1 cellular context compared by ENCODE assay signal in the genomic region with DNA sequence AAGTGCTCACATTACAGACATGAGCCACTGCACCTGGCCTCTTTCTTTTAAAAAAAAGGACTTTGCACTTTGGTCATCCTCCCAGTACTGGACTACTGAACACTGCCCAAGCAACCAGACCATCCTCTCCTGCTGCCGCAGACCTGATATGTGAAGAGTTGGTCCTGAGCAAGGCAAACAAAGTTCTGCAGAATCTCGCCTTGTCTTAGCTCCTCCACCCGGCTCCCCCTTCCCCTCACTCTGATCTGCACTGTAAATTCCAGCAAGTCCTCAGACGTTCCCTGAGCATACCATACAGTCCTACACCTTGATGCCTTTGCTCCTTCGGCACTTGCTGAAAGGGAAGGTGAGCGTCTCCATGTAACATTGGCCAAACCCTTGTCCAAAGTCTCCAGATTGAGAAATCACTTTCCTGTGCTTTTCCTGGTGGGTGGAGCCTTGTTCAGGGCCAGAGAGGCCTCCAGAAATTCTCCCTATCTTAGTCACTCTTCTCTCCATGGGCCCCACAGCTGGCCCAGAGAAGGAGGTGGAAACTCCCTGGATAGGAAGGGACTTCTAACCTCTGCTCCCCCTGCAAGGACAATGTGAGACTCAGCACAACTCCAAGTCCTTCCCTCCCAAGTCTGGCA.
A peak's percentile ranks its signal among the peaks of the same experiment; 100 is the strongest.
TF ChIP-seq lines count a peak whose summit lies in the region.

No MANE protein-coding gene starts in this region.

TF ChIP-seq in HepG2, 621 proteins besides CTCF, POLR2A, EP300 and RAD21 (continued from another document and continues in another):
- TF ChIP-seq, protein P1, sequence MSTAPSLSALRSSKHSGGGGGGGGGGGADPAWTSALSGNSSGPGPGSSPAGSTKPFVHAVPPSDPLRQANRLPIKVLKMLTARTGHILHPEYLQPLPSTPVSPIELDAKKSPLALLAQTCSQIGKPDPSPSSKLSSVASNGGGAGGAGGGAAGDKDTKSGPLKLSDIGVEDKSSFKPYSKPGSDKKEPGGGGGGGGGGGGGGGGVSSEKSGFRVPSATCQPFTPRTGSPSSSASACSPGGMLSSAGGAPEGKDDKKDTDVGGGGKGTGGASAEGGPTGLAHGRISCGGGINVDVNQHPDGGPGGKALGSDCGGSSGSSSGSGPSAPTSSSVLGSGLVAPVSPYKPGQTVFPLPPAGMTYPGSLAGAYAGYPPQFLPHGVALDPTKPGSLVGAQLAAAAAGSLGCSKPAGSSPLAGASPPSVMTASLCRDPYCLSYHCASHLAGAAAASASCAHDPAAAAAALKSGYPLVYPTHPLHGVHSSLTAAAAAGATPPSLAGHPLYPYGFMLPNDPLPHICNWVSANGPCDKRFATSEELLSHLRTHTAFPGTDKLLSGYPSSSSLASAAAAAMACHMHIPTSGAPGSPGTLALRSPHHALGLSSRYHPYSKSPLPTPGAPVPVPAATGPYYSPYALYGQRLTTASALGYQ (CRISPR knock-in tag; IDR thresholded peaks at IDR 0.05), result no peak; the same call in 1 of the 2 replicates
- no peak for TF ChIP-seq CCAR2 (optimal IDR thresholded peaks at IDR 0.05; ENCODE audit: low read depth, low read length)
- no peak for TF ChIP-seq SKI (IDR thresholded peaks at IDR 0.05; ENCODE audit: partially characterized antibody)
- TF ChIP-seq, protein P2, sequence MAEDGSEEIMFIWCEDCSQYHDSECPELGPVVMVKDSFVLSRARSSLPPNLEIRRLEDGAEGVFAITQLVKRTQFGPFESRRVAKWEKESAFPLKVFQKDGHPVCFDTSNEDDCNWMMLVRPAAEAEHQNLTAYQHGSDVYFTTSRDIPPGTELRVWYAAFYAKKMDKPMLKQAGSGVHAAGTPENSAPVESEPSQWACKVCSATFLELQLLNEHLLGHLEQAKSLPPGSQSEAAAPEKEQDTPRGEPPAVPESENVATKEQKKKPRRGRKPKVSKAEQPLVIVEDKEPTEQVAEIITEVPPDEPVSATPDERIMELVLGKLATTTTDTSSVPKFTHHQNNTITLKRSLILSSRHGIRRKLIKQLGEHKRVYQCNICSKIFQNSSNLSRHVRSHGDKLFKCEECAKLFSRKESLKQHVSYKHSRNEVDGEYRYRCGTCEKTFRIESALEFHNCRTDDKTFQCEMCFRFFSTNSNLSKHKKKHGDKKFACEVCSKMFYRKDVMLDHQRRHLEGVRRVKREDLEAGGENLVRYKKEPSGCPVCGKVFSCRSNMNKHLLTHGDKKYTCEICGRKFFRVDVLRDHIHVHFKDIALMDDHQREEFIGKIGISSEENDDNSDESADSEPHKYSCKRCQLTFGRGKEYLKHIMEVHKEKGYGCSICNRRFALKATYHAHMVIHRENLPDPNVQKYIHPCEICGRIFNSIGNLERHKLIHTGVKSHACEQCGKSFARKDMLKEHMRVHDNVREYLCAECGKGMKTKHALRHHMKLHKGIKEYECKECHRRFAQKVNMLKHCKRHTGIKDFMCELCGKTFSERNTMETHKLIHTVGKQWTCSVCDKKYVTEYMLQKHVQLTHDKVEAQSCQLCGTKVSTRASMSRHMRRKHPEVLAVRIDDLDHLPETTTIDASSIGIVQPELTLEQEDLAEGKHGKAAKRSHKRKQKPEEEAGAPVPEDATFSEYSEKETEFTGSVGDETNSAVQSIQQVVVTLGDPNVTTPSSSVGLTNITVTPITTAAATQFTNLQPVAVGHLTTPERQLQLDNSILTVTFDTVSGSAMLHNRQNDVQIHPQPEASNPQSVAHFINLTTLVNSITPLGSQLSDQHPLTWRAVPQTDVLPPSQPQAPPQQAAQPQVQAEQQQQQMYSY (CRISPR knock-in tag; IDR thresholded peaks at IDR 0.05), result no peak
- TF ChIP-seq, protein P3, sequence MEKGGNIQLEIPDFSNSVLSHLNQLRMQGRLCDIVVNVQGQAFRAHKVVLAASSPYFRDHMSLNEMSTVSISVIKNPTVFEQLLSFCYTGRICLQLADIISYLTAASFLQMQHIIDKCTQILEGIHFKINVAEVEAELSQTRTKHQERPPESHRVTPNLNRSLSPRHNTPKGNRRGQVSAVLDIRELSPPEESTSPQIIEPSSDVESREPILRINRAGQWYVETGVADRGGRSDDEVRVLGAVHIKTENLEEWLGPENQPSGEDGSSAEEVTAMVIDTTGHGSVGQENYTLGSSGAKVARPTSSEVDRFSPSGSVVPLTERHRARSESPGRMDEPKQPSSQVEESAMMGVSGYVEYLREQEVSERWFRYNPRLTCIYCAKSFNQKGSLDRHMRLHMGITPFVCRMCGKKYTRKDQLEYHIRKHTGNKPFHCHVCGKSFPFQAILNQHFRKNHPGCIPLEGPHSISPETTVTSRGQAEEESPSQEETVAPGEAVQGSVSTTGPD (CRISPR knock-in tag; IDR thresholded peaks at IDR 0.05), result 0 out of 2 replicates have a peak, but pooled peaks have one; percentile 36
- no peak for TF ChIP-seq ZNF451 (CRISPR knock-in tag; IDR thresholded peaks at IDR 0.05)
- TF ChIP-seq, protein P4, sequence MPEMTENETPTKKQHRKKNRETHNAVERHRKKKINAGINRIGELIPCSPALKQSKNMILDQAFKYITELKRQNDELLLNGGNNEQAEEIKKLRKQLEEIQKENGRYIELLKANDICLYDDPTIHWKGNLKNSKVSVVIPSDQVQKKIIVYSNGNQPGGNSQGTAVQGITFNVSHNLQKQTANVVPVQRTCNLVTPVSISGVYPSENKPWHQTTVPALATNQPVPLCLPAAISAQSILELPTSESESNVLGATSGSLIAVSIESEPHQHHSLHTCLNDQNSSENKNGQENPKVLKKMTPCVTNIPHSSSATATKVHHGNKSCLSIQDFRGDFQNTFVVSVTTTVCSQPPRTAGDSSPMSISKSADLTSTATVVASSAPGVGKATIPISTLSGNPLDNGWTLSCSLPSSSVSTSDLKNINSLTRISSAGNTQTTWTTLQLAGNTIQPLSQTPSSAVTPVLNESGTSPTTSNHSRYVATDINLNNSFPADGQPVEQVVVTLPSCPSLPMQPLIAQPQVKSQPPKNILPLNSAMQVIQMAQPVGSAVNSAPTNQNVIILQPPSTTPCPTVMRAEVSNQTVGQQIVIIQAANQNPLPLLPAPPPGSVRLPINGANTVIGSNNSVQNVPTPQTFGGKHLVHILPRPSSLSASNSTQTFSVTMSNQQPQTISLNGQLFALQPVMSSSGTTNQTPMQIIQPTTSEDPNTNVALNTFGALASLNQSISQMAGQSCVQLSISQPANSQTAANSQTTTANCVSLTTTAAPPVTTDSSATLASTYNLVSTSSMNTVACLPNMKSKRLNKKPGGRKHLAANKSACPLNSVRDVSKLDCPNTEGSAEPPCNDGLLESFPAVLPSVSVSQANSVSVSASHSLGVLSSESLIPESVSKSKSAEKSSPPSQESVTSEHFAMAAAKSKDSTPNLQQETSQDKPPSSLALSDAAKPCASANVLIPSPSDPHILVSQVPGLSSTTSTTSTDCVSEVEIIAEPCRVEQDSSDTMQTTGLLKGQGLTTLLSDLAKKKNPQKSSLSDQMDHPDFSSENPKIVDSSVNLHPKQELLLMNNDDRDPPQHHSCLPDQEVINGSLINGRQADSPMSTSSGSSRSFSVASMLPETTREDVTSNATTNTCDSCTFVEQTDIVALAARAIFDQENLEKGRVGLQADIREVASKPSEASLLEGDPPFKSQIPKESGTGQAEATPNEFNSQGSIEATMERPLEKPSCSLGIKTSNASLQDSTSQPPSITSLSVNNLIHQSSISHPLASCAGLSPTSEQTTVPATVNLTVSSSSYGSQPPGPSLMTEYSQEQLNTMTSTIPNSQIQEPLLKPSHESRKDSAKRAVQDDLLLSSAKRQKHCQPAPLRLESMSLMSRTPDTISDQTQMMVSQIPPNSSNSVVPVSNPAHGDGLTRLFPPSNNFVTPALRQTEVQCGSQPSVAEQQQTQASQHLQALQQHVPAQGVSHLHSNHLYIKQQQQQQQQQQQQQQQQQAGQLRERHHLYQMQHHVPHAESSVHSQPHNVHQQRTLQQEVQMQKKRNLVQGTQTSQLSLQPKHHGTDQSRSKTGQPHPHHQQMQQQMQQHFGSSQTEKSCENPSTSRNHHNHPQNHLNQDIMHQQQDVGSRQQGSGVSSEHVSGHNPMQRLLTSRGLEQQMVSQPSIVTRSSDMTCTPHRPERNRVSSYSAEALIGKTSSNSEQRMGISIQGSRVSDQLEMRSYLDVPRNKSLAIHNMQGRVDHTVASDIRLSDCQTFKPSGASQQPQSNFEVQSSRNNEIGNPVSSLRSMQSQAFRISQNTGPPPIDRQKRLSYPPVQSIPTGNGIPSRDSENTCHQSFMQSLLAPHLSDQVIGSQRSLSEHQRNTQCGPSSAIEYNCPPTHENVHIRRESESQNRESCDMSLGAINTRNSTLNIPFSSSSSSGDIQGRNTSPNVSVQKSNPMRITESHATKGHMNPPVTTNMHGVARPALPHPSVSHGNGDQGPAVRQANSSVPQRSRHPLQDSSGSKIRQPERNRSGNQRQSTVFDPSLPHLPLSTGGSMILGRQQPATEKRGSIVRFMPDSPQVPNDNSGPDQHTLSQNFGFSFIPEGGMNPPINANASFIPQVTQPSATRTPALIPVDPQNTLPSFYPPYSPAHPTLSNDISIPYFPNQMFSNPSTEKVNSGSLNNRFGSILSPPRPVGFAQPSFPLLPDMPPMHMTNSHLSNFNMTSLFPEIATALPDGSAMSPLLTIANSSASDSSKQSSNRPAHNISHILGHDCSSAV (CRISPR knock-in tag; IDR thresholded peaks at IDR 0.05; ENCODE audit: borderline replicate concordance), result no peak
- no peak for TF ChIP-seq HHEX (CRISPR knock-in tag; IDR thresholded peaks at IDR 0.05)
- TF ChIP-seq FOXM1 (CRISPR knock-in tag; IDR thresholded peaks at IDR 0.05), result no peak
- TF ChIP-seq GABPB1 (CRISPR knock-in tag; IDR thresholded peaks at IDR 0.05), result 0 out of 2 replicates have a peak, but pooled peaks have one; percentile 21
- TF ChIP-seq, protein P5, sequence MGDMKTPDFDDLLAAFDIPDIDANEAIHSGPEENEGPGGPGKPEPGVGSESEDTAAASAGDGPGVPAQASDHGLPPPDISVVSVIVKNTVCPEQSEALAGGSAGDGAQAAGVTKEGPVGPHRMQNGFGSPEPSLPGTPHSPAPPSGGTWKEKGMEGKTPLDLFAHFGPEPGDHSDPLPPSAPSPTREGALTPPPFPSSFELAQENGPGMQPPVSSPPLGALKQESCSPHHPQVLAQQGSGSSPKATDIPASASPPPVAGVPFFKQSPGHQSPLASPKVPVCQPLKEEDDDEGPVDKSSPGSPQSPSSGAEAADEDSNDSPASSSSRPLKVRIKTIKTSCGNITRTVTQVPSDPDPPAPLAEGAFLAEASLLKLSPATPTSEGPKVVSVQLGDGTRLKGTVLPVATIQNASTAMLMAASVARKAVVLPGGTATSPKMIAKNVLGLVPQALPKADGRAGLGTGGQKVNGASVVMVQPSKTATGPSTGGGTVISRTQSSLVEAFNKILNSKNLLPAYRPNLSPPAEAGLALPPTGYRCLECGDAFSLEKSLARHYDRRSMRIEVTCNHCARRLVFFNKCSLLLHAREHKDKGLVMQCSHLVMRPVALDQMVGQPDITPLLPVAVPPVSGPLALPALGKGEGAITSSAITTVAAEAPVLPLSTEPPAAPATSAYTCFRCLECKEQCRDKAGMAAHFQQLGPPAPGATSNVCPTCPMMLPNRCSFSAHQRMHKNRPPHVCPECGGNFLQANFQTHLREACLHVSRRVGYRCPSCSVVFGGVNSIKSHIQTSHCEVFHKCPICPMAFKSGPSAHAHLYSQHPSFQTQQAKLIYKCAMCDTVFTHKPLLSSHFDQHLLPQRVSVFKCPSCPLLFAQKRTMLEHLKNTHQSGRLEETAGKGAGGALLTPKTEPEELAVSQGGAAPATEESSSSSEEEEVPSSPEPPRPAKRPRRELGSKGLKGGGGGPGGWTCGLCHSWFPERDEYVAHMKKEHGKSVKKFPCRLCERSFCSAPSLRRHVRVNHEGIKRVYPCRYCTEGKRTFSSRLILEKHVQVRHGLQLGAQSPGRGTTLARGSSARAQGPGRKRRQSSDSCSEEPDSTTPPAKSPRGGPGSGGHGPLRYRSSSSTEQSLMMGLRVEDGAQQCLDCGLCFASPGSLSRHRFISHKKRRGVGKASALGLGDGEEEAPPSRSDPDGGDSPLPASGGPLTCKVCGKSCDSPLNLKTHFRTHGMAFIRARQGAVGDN (CRISPR knock-in tag; IDR thresholded peaks at IDR 0.05), result peak; percentile 40
- TF ChIP-seq ZNF549 (CRISPR knock-in tag; IDR thresholded peaks at IDR 0.05), result no peak
- TF ChIP-seq HMG20B (CRISPR knock-in tag; conservative IDR thresholded peaks at IDR 0.05), result no peak
- TF ChIP-seq, protein P6, sequence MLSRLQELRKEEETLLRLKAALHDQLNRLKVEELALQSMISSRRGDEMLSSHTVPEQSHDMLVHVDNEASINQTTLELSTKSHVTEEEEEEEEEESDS (CRISPR knock-in tag; IDR thresholded peaks at IDR 0.05; ENCODE audit: borderline replicate concordance), result no peak
- TF ChIP-seq HOXA7 (CRISPR knock-in tag; IDR thresholded peaks at IDR 0.05), result no peak
- TF ChIP-seq, protein P7, sequence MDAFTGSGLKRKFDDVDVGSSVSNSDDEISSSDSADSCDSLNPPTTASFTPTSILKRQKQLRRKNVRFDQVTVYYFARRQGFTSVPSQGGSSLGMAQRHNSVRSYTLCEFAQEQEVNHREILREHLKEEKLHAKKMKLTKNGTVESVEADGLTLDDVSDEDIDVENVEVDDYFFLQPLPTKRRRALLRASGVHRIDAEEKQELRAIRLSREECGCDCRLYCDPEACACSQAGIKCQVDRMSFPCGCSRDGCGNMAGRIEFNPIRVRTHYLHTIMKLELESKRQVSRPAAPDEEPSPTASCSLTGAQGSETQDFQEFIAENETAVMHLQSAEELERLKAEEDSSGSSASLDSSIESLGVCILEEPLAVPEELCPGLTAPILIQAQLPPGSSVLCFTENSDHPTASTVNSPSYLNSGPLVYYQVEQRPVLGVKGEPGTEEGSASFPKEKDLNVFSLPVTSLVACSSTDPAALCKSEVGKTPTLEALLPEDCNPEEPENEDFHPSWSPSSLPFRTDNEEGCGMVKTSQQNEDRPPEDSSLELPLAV (CRISPR knock-in tag; conservative IDR thresholded peaks at IDR 0.05; ENCODE audit: low read depth), result no peak
- TF ChIP-seq ZNF629 (CRISPR knock-in tag; conservative IDR thresholded peaks at IDR 0.05), result no peak
- TF ChIP-seq, protein P8, sequence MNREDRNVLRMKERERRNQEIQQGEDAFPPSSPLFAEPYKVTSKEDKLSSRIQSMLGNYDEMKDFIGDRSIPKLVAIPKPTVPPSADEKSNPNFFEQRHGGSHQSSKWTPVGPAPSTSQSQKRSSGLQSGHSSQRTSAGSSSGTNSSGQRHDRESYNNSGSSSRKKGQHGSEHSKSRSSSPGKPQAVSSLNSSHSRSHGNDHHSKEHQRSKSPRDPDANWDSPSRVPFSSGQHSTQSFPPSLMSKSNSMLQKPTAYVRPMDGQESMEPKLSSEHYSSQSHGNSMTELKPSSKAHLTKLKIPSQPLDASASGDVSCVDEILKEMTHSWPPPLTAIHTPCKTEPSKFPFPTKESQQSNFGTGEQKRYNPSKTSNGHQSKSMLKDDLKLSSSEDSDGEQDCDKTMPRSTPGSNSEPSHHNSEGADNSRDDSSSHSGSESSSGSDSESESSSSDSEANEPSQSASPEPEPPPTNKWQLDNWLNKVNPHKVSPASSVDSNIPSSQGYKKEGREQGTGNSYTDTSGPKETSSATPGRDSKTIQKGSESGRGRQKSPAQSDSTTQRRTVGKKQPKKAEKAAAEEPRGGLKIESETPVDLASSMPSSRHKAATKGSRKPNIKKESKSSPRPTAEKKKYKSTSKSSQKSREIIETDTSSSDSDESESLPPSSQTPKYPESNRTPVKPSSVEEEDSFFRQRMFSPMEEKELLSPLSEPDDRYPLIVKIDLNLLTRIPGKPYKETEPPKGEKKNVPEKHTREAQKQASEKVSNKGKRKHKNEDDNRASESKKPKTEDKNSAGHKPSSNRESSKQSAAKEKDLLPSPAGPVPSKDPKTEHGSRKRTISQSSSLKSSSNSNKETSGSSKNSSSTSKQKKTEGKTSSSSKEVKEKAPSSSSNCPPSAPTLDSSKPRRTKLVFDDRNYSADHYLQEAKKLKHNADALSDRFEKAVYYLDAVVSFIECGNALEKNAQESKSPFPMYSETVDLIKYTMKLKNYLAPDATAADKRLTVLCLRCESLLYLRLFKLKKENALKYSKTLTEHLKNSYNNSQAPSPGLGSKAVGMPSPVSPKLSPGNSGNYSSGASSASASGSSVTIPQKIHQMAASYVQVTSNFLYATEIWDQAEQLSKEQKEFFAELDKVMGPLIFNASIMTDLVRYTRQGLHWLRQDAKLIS (CRISPR knock-in tag; IDR thresholded peaks at IDR 0.05), result no peak
- TF ChIP-seq ZNF333 (CRISPR knock-in tag; IDR thresholded peaks at IDR 0.05; ENCODE audit: borderline replicate concordance), result no peak
- TF ChIP-seq JDP2 (CRISPR knock-in tag; IDR thresholded peaks at IDR 0.05; ENCODE audit: borderline replicate concordance), result no peak
- peak; percentile 78; the same call in 1 of the 2 replicates for TF ChIP-seq ZNF605 (CRISPR knock-in tag; IDR thresholded peaks at IDR 0.05)
